In genomic region chr3:158107508-158108095, GRCh38 we compare ENCODE assay signal across 12 cellular contexts. TPM values are rescaled to one million over a fixed set of nuclear protein-coding genes. Genes with fewer than 3 reads are reported as not detected.
DNase-seq lines count a peak whose midpoint lies in the region; ATAC-seq, FAIRE-seq and TF ChIP-seq lines count a peak whose summit lies in the region.
"Had no signal": no experiment of that assay in that cellular context is flagged by ENCODE, and none has a peak within 500 bp of the region (broad histone marks: within the 10 kb centered on the region; RNA-seq: fewer than 3 reads in every experiment).

No MANE protein-coding gene starts in this region.

- CTCF ChIA-PET in IMR-90 (lab: Yijun Ruan, JAX) = interaction anchor here (1.1 kb wide), 1 partner anchor 348 kb away, joined by 3 read pairs; no protein-coding TSS in a partner anchor

- H4K20me1 ChIP-seq in IMR-90 (ENCODE audit: insufficient read depth, low read length) (peaks cover 5% of the 10 kb centered on the region; the same call in 1 of the 2 replicates), astrocyte (ENCODE audit: insufficient read depth, low read length) (no peaks in the 10 kb centered on the region)

- H3K27me3 Mint-ChIP-seq in T-helper 1 cell treated with Interleukin-12 subunit alpha and Interleukin-12 subunit beta and Interleukin-4 antibody, amounts not matched to agents 30 μg/mL and 1 μg/mL, for 36 hours (ENCODE audit: low read depth) = peaks cover 66% of the 10 kb centered on the region
- H3K27me3 Mint-ChIP-seq in astrocyte (ENCODE audit: low read depth, unreplicated experiment) = peaks cover 52% of the 10 kb centered on the region

- TF ChIP-seq CTCF in IMR-90 (conservative IDR thresholded peaks at IDR 0.05; ENCODE audit: low read depth, low read length) (no peak), astrocyte (IDR thresholded peaks at IDR 0.05; ENCODE audit: insufficient read depth, low read depth, low read length) (no peak)

- no peak overlapping the region for H2BK15ac ChIP-seq in IMR-90 (ENCODE audit: low read depth, low read length)

- H3K4me1 Mint-ChIP-seq in T-helper 1 cell treated with Interleukin-12 subunit alpha and Interleukin-12 subunit beta and Interleukin-4 antibody, amounts not matched to agents 30 μg/mL and 1 μg/mL, for 36 hours (ENCODE audit: low read depth) = peaks cover 59% of the 10 kb centered on the region
- peaks cover 16% of the 10 kb centered on the region for H3K4me1 Mint-ChIP-seq in astrocyte (ENCODE audit: low read depth, unreplicated experiment)

- H3K9ac ChIP-seq in IMR-90 (ENCODE audit: low read depth, low read length) (no peak overlapping the region), astrocyte (ENCODE audit: low read length) (no peak overlapping the region)
- H3K9ac ChIP-seq: BLaER1 had no signal

- H2BK20ac ChIP-seq in IMR-90 (ENCODE audit: low read depth, low read length) = no peak overlapping the region

- no peaks in the 10 kb centered on the region for H3K36me3 ChIP-seq in IMR-90 (ENCODE audit: control insufficient read depth, insufficient read depth, low read length)
- no peaks in the 10 kb centered on the region for H3K36me3 ChIP-seq in astrocyte (ENCODE audit: insufficient read depth, low read length)
- no peaks in the 10 kb centered on the region for H3K36me3 ChIP-seq in neuron (ENCODE audit: insufficient read depth, low read length)
- H3K36me3 ChIP-seq: adrenal gland had no signal

- H4K91ac ChIP-seq in IMR-90 (ENCODE audit: insufficient read depth, low read depth, low read length) = no peak overlapping the region

- H2AFZ ChIP-seq in IMR-90 (replicated peaks; ENCODE audit: low read length, poor library complexity) (no peak overlapping the region), astrocyte (ENCODE audit: low read depth, low read length) (no peak overlapping the region), neuron (ENCODE audit: low read depth, low read length) (no peak overlapping the region)

- H2BK5ac ChIP-seq in IMR-90 (ENCODE audit: low read depth, low read length, poor library complexity, severe bottlenecking) = no peak overlapping the region

- H3K36me3 Mint-ChIP-seq in T-helper 1 cell treated with Interleukin-12 subunit alpha and Interleukin-12 subunit beta and Interleukin-4 antibody, amounts not matched to agents 30 μg/mL and 1 μg/mL, for 36 hours (ENCODE audit: low read depth) = peaks cover 22% of the 10 kb centered on the region
- peaks cover 1% of the 10 kb centered on the region for H3K36me3 Mint-ChIP-seq in astrocyte (ENCODE audit: low read depth, unreplicated experiment)

- TF ChIP-seq RAD21 in IMR-90 (IDR thresholded peaks at IDR 0.05; ENCODE audit: low read length) = no peak

- H3K27ac ChIP-seq in IMR-90 (ENCODE audit: insufficient read depth, low read length) (no peak overlapping the region), astrocyte (ENCODE audit: low read depth, low read length) (no peak overlapping the region)
- H3K27ac ChIP-seq: adrenal gland, BLaER1 had no signal

- H3K79me1 ChIP-seq in IMR-90 (ENCODE audit: low read depth in 1 of 2, low read length in 2 of 2) = peaks cover 8 to 14% of the 10 kb centered on the region in 2 experiments; a peak in 3 of 4 replicates

- in situ Hi-C loops in IMR-90 (cut with MboI; ENCODE audit: low sequenced_read_pairs) = loop anchor here (25.0 kb wide), 1 partner anchor 680 kb away; no protein-coding TSS in a partner anchor

- no peak overlapping the region for H3K14ac ChIP-seq in IMR-90 (replicated peaks; ENCODE audit: low read depth, low read length)

- no peak overlapping the region for H3K4ac ChIP-seq in IMR-90 (ENCODE audit: low read depth, low read length)

- H3K27ac Mint-ChIP-seq in T-helper 1 cell treated with Interleukin-12 subunit alpha and Interleukin-12 subunit beta and Interleukin-4 antibody, amounts not matched to agents 30 μg/mL and 1 μg/mL, for 36 hours = no peak overlapping the region
- H3K27ac Mint-ChIP-seq in astrocyte (ENCODE audit: unreplicated experiment) = peak overlapping the region; percentile 1

- H4K5ac ChIP-seq in IMR-90 (ENCODE audit: low read depth, low read length) = no peak overlapping the region

- H3K56ac ChIP-seq in IMR-90 (ENCODE audit: extremely low read depth, insufficient read depth, low read length) = no peak overlapping the region

- peak overlapping the region; percentile 63; the same call in 1 of the 2 replicates for H3K4me2 ChIP-seq in IMR-90 (ENCODE audit: low read depth, low read length)
- no peak overlapping the region for H3K4me2 ChIP-seq in astrocyte (ENCODE audit: low read length)
- H3K4me2 ChIP-seq: BLaER1 had no signal

- ATAC-seq in IMR-90 (ENCODE audit: low read depth) (no peak), GM18498 (IDR thresholded peaks at IDR 0.05; ENCODE audit: unreplicated experiment) (no peak), GM18519 (IDR thresholded peaks at IDR 0.05; ENCODE audit: low FRiP score, unreplicated experiment) (no peak)

- no peak for DNase-seq in T-helper 1 cell
- DNase-seq in IMR-90 = no peak
- DNase-seq in astrocyte (ENCODE audit: low read depth) = no peak
- DNase-seq in SW 1271 (lab: John Stamatoyannopoulos, UW) = no peak

- dilution Hi-C loops in IMR-90 (cut with HindIII; ENCODE audit: low sequenced_read_pairs, unreplicated experiment) = no loop called here

- no peak for TF ChIP-seq POLR2A in IMR-90 (IDR thresholded peaks at IDR 0.05; ENCODE audit: low read depth, low read length)

- H2AK9ac ChIP-seq in IMR-90 (replicated peaks; ENCODE audit: low read depth, low read length, poor library complexity) = no peak overlapping the region

- no peaks in the 10 kb centered on the region for H3K9me1 ChIP-seq in IMR-90 (ENCODE audit: insufficient read depth, low read length)

- peaks cover 2% of the 10 kb centered on the region; the same call in 1 of the 2 replicates for H3K4me1 ChIP-seq in IMR-90 (ENCODE audit: control insufficient read depth, insufficient read depth, low read length)
- peaks cover 16% of the 10 kb centered on the region for H3K4me1 ChIP-seq in astrocyte (ENCODE audit: insufficient read depth, low read length)
- H3K4me1 ChIP-seq in neuron (ENCODE audit: insufficient read depth, low read length) = peaks cover 34% of the 10 kb centered on the region

- no peak overlapping the region for H4K8ac ChIP-seq in IMR-90 (ENCODE audit: low read depth in 2 of 2, low read length in 2 of 2)

- 0% methylated on average over 1 of the region's 14 CpGs; no CpG with 5 or more reads in 1 of the 2 experiments for WGBS in IMR-90 (ENCODE audit: extremely low coverage in 2 of 2, insufficient read length in 1 of 2), 2 experiments

- POLR2A ChIA-PET in IMR-90 (lab: Charles Lee; ENCODE audit: unreplicated experiment) = no interaction called here

- no peak overlapping the region for H3K23ac ChIP-seq in IMR-90 (ENCODE audit: low read depth, low read length)

- no TSS peak for BruUV-seq in IMR-90 (replicated peaks; lab: Mats Ljungman, UMichigan)

- no peak overlapping the region for H3K18ac ChIP-seq in IMR-90 (ENCODE audit: low read depth, low read length)

- peaks cover 56% of the 10 kb centered on the region for H3K27me3 ChIP-seq in IMR-90 (ENCODE audit: control insufficient read depth, insufficient read depth, low read length)
- peaks cover 60% of the 10 kb centered on the region for H3K27me3 ChIP-seq in astrocyte (ENCODE audit: insufficient read depth, low read length)
- peaks cover 62% of the 10 kb centered on the region for H3K27me3 ChIP-seq in neuron (ENCODE audit: insufficient read depth, low read length)

- intact Hi-C loops in IMR-90 (cut with micrococcal nuclease) = loop anchor here (5.0 to 10.0 kb wide), 4 partner anchors 205 to 575 kb away; partner anchors contain the start of gene GFM1

- H3K4me3 ChIP-seq in IMR-90 (ENCODE audit: insufficient read depth, low read depth, low read length) (peak overlapping the region; percentile 64; the same call in 1 of the 2 replicates), astrocyte (ENCODE audit: insufficient read depth, low read depth, low read length) (no peak overlapping the region), neuron (ENCODE audit: low read length) (peak overlapping the region; percentile 46)
- H3K4me3 ChIP-seq: adrenal gland, BLaER1 had no signal

- H3K79me2 ChIP-seq in astrocyte (ENCODE audit: insufficient read depth, low read length) = peaks cover 19% of the 10 kb centered on the region

- H3K9me3 Mint-ChIP-seq in T-helper 1 cell treated with Interleukin-12 subunit alpha and Interleukin-12 subunit beta and Interleukin-4 antibody, amounts not matched to agents 30 μg/mL and 1 μg/mL, for 36 hours = peaks cover 5% of the 10 kb centered on the region
- H3K9me3 Mint-ChIP-seq in astrocyte (ENCODE audit: unreplicated experiment) = peaks cover 2% of the 10 kb centered on the region

- H2AK5ac ChIP-seq in IMR-90 (ENCODE audit: low read depth, low read length) = no peak overlapping the region

- no peak for FAIRE-seq in astrocyte (lab: Jason Lieb, UNC)

- no peak overlapping the region for H2BK120ac ChIP-seq in IMR-90 (ENCODE audit: low read depth, low read length)

- H3K9me3 ChIP-seq in IMR-90 (ENCODE audit: control insufficient read depth, insufficient read depth, low read length) (peaks cover 8% of the 10 kb centered on the region; the same call in 1 of the 2 replicates), astrocyte (ENCODE audit: insufficient read depth, low read depth, low read length) (no peaks in the 10 kb centered on the region), neuron (ENCODE audit: low read length) (no peaks in the 10 kb centered on the region)
- H3K9me3 ChIP-seq: adrenal gland had no signal

- peak overlapping the region; percentile 79 for H3K4me3 Mint-ChIP-seq in T-helper 1 cell treated with Interleukin-12 subunit alpha and Interleukin-12 subunit beta and Interleukin-4 antibody, amounts not matched to agents 30 μg/mL and 1 μg/mL, for 36 hours
- H3K4me3 Mint-ChIP-seq in astrocyte (ENCODE audit: unreplicated experiment) = peak overlapping the region; percentile 61

TF ChIP-seq in IMR-90, 13 proteins besides CTCF, POLR2A, EP300 and RAD21 (continues in another document):
- TF ChIP-seq USF2 (IDR thresholded peaks at IDR 0.05; ENCODE audit: low read depth, low read length) (no peak), RFX5 (IDR thresholded peaks at IDR 0.05; ENCODE audit: low read depth, low read length) (no peak)

RNA-seq across cellular contexts. Expression of gene SHOX2, which starts 1.4 kb away (rescaled TPM):
- 0.83 and 0.90 TPM in 2 replicates for total RNA-seq in IMR-90 (2012; rRNA removed)
- 2.3 and 2.5 TPM in 2 replicates for polyA plus RNA-seq in IMR-90 (2012; rRNA removed)
- 1.1 and 2.9 TPM in 2 replicates for polyA plus RNA-seq in IMR-90 (2012; cell fraction: cytosol; rRNA removed)
- polyA plus RNA-seq in IMR-90 (2012; cell fraction: nucleus; rRNA removed; ENCODE audit: low replicate concordance) = 12.7 and 16.2 TPM in 2 replicates
- total RNA-seq in astrocyte = 0.25 and 0.34 TPM in 2 replicates
- total RNA-seq: fibroblast of villous mesenchyme; T-helper 1 cell treated with Interleukin-12 subunit alpha and Interleukin-12 subunit beta and Interleukin-4 antibody, amounts not matched to agents 30 ng/mL and 1 ng/mL, for 36 hours had no signal

RNA-seq across cellular contexts. Expression of gene RSRC1, which starts 2.3 kb away (rescaled TPM):
- 41.8 and 71.7 TPM in 2 replicates for total RNA-seq in IMR-90 (2012; rRNA removed)
- 3.8 and 4.5 TPM in 2 replicates for polyA plus RNA-seq in IMR-90 (2012; rRNA removed)
- 0.28 and 0.63 TPM in 2 replicates for polyA plus RNA-seq in IMR-90 (2012; cell fraction: cytosol; rRNA removed)
- 0.42 and 2.3 TPM in 2 replicates for polyA plus RNA-seq in IMR-90 (2012; cell fraction: nucleus; rRNA removed; ENCODE audit: low replicate concordance)
- total RNA-seq in astrocyte = 22.9 and 28.5 TPM in 2 replicates
